Comparison of ENCODE assay signal across 8 cellular contexts in the genomic region with DNA sequence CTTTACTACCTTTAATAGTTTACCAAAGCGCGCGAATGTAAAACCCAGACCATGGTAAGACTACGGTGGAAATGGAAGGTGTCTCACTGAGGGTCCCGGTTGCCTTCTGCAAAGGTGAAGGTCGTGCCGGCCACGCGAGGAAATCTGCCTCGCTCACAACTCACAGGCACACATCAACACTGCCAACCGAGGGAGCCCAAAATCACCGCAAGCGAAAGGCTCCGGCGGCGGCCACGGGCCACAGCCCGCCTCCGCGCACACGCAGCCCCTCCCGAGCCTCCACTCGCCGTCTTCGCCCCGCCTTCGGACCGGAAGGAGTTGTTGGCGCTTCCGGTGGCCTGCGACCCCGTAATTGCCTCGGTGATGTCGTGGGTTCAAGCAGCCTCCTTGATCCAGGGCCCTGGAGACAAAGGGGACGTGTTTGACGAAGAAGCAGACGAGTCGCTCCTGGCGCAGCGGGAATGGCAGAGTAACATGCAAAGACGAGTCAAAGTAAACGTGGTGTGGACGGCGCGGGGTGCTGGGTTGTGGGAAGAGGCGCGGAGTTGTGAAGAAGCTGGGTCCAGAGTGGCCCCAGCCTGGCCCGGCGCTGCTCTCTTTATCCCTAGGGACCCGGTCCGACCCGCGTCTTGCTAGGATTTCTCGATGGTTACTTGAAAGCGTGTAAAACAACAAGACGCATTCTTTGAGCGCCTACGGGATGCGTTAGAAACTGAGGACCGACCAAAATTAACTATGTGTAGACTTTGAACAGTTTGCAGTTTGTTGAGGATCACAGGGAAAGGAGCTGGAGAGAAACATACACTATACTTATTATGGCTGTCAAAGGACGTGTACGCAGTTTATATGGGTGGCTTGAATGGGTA. TPM values are rescaled to one million over a fixed set of nuclear protein-coding genes. Genes with fewer than 3 reads are reported as not detected.
A peak's percentile ranks its signal among the peaks of the same experiment; 100 is the strongest.
DNase-seq lines count a peak whose midpoint lies in the region; ATAC-seq and TF ChIP-seq lines count a peak whose summit lies in the region.

A gene with protein sequence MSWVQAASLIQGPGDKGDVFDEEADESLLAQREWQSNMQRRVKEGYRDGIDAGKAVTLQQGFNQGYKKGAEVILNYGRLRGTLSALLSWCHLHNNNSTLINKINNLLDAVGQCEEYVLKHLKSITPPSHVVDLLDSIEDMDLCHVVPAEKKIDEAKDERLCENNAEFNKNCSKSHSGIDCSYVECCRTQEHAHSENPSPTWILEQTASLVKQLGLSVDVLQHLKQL (plus strand): TSS at position 349 of the 866 bp plus-strand sequence. CDS start 15 bp downstream, at position 364.

- peaks cover 0 to 15% (median 5%) of the 10 kb centered on the region in 4 donors for H3K4me1 ChIP-seq in liver (ENCODE audit: control insufficient read depth in 4 of 4, insufficient read depth in 4 of 4, low read length in 3 of 4)

- no peak for TF ChIP-seq RAD21 in liver (IDR thresholded peaks at IDR 0.05)

- peak within 1 kb of the TSS; percentile 60 to 96 (median 87) for H3K4me3 ChIP-seq in liver (ENCODE audit: low read depth in 1 of 3, low read length in 3 of 3)

- ATAC-seq in GM19372 (IDR thresholded peaks at IDR 0.05; ENCODE audit: low read depth, unreplicated experiment) (peak; percentile 98), HG03521 (IDR thresholded peaks at IDR 0.05; ENCODE audit: unreplicated experiment) (peak; percentile 98)

- peak within 1 kb of the TSS; percentile 76 for H3K27ac ChIP-seq in C4-2B
- H3K27ac ChIP-seq in liver (ENCODE audit: low read depth in 1 of 2, low read length in 2 of 2), result peak within 1 kb of the TSS; percentile 55 to 78

- peaks cover 0 to 1% (median 0%) of the 10 kb centered on the region in 4 donors for H3K36me3 ChIP-seq in liver (ENCODE audit: control insufficient read depth in 4 of 4, insufficient read depth in 3 of 4, low read depth in 1 of 4, low read length in 3 of 4)

- under 1% methylated on average over 62 of the region's 62 CpGs for WGBS in liver

- H3K9ac ChIP-seq in liver (ENCODE audit: low read depth in 1 of 2, low read length in 2 of 2), result peak within 1 kb of the TSS; percentile 82

- H3K27me3 ChIP-seq in liver (ENCODE audit: control insufficient read depth in 4 of 4, insufficient read depth in 4 of 4, low read length in 3 of 4), result no peaks in the 10 kb centered on the region

- TF ChIP-seq CTCF in C4-2B (conservative IDR thresholded peaks at IDR 0.05) (no peak), liver (IDR thresholded peaks at IDR 0.05; ENCODE audit: low read depth, low read length, missing input control) (no peak)

- DNase-seq in NCI-H69 (lab: John Stamatoyannopoulos, UW) (peak; percentile 95), dermis microvascular lymphatic vessel endothelial cell (ENCODE audit: low read depth in 2 of 2) (peak; percentile 5 to 65)
- DNase-seq in activated CD4-positive, alpha-beta T cell treated with anti-CD3 and anti-CD28 coated beads, Interleukin-2, amount 50 U/mL, for 48 hours, result peak; percentile 85 to 89
- DNase-seq in stimulated activated CD4-positive, alpha-beta T cell treated with anti-CD3 and anti-CD28 coated beads, Interleukin-4, amount 100 ng/mL, for 24 hours, result peak; percentile 84

- no peaks in the 10 kb centered on the region for H3K9me3 ChIP-seq in liver (ENCODE audit: control insufficient read depth in 4 of 4, low read length in 3 of 4)

TF ChIP-seq in liver, 16 proteins besides CTCF, POLR2A, EP300 and RAD21:
- TF ChIP-seq YY1 (IDR thresholded peaks at IDR 0.05), result peak; percentile 67
- TF ChIP-seq HNF4G (IDR thresholded peaks at IDR 0.05), result peak; percentile 14
- no peak for TF ChIP-seq JUND (IDR thresholded peaks at IDR 0.05)
- TF ChIP-seq, protein P1, sequence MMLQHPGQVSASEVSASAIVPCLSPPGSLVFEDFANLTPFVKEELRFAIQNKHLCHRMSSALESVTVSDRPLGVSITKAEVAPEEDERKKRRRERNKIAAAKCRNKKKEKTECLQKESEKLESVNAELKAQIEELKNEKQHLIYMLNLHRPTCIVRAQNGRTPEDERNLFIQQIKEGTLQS (IDR thresholded peaks at IDR 0.05), result no peak
- TF ChIP-seq HNF4A (conservative IDR thresholded peaks at IDR 0.05), result peak in 1 of 2 donors; percentile 30
- TF ChIP-seq TAF1 (conservative IDR thresholded peaks at IDR 0.05), result peak; percentile 26
- TF ChIP-seq, protein P2, sequence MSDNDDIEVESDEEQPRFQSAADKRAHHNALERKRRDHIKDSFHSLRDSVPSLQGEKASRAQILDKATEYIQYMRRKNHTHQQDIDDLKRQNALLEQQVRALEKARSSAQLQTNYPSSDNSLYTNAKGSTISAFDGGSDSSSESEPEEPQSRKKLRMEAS (IDR thresholded peaks at IDR 0.05), result no peak
- TF ChIP-seq GABPA (IDR thresholded peaks at IDR 0.05 in 1 of 2, conservative IDR thresholded peaks at IDR 0.05 in 1 of 2), result peak; percentile 90 to 97
- peak; percentile 80 for TF ChIP-seq NR2F2 (IDR thresholded peaks at IDR 0.05)
- TF ChIP-seq FOXA2 (IDR thresholded peaks at IDR 0.05), result no peak
- peak in 1 of 2 donors; percentile 30 for TF ChIP-seq RXRA (IDR thresholded peaks at IDR 0.05)
- TF ChIP-seq, protein P3, sequence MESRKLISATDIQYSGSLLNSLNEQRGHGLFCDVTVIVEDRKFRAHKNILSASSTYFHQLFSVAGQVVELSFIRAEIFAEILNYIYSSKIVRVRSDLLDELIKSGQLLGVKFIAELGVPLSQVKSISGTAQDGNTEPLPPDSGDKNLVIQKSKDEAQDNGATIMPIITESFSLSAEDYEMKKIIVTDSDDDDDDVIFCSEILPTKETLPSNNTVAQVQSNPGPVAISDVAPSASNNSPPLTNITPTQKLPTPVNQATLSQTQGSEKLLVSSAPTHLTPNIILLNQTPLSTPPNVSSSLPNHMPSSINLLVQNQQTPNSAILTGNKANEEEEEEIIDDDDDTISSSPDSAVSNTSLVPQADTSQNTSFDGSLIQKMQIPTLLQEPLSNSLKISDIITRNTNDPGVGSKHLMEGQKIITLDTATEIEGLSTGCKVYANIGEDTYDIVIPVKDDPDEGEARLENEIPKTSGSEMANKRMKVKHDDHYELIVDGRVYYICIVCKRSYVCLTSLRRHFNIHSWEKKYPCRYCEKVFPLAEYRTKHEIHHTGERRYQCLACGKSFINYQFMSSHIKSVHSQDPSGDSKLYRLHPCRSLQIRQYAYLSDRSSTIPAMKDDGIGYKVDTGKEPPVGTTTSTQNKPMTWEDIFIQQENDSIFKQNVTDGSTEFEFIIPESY (IDR thresholded peaks at IDR 0.05), result no peak
- TF ChIP-seq SP1 (IDR thresholded peaks at IDR 0.05), result no peak
- peak in 1 of 2 donors; percentile 20 for TF ChIP-seq EGR1 (IDR thresholded peaks at IDR 0.05; ENCODE audit: low read depth in 2 of 2)
- TF ChIP-seq, protein P4, sequence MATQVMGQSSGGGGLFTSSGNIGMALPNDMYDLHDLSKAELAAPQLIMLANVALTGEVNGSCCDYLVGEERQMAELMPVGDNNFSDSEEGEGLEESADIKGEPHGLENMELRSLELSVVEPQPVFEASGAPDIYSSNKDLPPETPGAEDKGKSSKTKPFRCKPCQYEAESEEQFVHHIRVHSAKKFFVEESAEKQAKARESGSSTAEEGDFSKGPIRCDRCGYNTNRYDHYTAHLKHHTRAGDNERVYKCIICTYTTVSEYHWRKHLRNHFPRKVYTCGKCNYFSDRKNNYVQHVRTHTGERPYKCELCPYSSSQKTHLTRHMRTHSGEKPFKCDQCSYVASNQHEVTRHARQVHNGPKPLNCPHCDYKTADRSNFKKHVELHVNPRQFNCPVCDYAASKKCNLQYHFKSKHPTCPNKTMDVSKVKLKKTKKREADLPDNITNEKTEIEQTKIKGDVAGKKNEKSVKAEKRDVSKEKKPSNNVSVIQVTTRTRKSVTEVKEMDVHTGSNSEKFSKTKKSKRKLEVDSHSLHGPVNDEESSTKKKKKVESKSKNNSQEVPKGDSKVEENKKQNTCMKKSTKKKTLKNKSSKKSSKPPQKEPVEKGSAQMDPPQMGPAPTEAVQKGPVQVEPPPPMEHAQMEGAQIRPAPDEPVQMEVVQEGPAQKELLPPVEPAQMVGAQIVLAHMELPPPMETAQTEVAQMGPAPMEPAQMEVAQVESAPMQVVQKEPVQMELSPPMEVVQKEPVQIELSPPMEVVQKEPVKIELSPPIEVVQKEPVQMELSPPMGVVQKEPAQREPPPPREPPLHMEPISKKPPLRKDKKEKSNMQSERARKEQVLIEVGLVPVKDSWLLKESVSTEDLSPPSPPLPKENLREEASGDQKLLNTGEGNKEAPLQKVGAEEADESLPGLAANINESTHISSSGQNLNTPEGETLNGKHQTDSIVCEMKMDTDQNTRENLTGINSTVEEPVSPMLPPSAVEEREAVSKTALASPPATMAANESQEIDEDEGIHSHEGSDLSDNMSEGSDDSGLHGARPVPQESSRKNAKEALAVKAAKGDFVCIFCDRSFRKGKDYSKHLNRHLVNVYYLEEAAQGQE (IDR thresholded peaks at IDR 0.05), result peak; percentile 96
- TF ChIP-seq FOXA1 (IDR thresholded peaks at IDR 0.05), result no peak

RNA-seq across cellular contexts. Expression of the gene that starts here (rescaled TPM):
- 16.4 and 18.3 TPM in 2 replicates for total RNA-seq in dermis microvascular lymphatic vessel endothelial cell
- 10 to 100 TPM in 1 of 2 donors, 1 to 10 TPM in 1; 9.4 to 12.0 TPM for total RNA-seq in liver
- 10 to 100 TPM in 1 of 2 donors, 1 to 10 TPM in 1; 6.7 to 10.4 TPM for polyA plus RNA-seq in liver

Comparison
In these comparisons a context has a peak if more than half of its experiments do, and no peak if none do; other contexts are left out.
1. Peak in every context shown above with its lines: DNase-seq, ATAC-seq, H3K4me3 ChIP-seq and H3K27ac ChIP-seq.
2. DNase-seq: peak in every context shown above with its lines; median percentile 95 in NCI-H69; 87 in activated CD4-positive, alpha-beta T cell treated with anti-CD3 and anti-CD28 coated beads, Interleukin-2, amount 50 U/mL, for 48 hours; 84 in stimulated activated CD4-positive, alpha-beta T cell treated with anti-CD3 and anti-CD28 coated beads, Interleukin-4, amount 100 ng/mL, for 24 hours; 35 in dermis microvascular lymphatic vessel endothelial cell.